14 cellular contexts compared by ENCODE assay signal in genomic region chr18:13265901-13266207, GRCh38. TPM values are rescaled to one million over a fixed set of nuclear protein-coding genes. Genes with fewer than 3 reads are reported as not detected.
DNase-seq lines count a peak whose midpoint lies in the region; ATAC-seq and TF ChIP-seq lines count a peak whose summit lies in the region.
"Had no signal": no experiment of that assay in that cellular context is flagged by ENCODE, and none has a peak within 500 bp of the region (broad histone marks: within the 10 kb centered on the region; RNA-seq: fewer than 3 reads in every experiment).

No MANE protein-coding gene starts in this region.

- peak; percentile 2 for ATAC-seq in stimulated activated naive CD8-positive, alpha-beta T cell treated with anti-CD3 and anti-CD28 coated beads, Interleukin-15, amount 100 ng/mL, for 72 hours
- ATAC-seq: Panc1 had no signal

- H3K9me2 ChIP-seq in MM.1S (replicated peaks; ENCODE audit: insufficient read depth, low read length) = no peaks in the 10 kb centered on the region

- H3K27ac Mint-ChIP-seq in activated T-cell treated with anti-CD3 and anti-CD28 coated beads, Interleukin-2, amount 50 U/mL, for 24 hours = peak overlapping the region; percentile 99
- peak overlapping the region; percentile 92 for H3K27ac Mint-ChIP-seq in activated CD4-positive, alpha-beta memory T cell treated with anti-CD3 and anti-CD28 coated beads for 36 hours
- H3K27ac Mint-ChIP-seq in stimulated activated naive CD8-positive, alpha-beta T cell treated with anti-CD3 and anti-CD28 coated beads, Interleukin-15, amount 100 ng/mL, for 72 hours = peak overlapping the region; percentile 81 to 91
- H3K27ac Mint-ChIP-seq: progenitor cell of endocrine pancreas had no signal

- no peaks in the 10 kb centered on the region for H4K20me1 ChIP-seq in MM.1S (ENCODE audit: insufficient read depth, low read length)

- H3F3A ChIP-seq in MM.1S (ENCODE audit: insufficient read depth, low read length) = no peaks in the 10 kb centered on the region

- H3K36me3 ChIP-seq in esophagus (ENCODE audit: control insufficient read depth in 2 of 2, insufficient read depth in 2 of 2, low read length in 1 of 2) (no peaks in the 10 kb centered on the region), MM.1S (replicated peaks; ENCODE audit: insufficient read depth, low read length) (no peaks in the 10 kb centered on the region)

- TF ChIP-seq CTCF in MM.1S (IDR thresholded peaks at IDR 0.05; ENCODE audit: low read length) = no peak

- no peaks in the 10 kb centered on the region for H3K9me3 ChIP-seq in esophagus (ENCODE audit: control insufficient read depth in 2 of 2, insufficient read depth in 1 of 2, low read depth in 1 of 2, low read length in 1 of 2)
- H3K9me3 ChIP-seq in MM.1S (replicated peaks; ENCODE audit: insufficient read depth, low read length) = no peaks in the 10 kb centered on the region

- peak overlapping the region in 1 of 2 donors; percentile 14 for H3K4me3 ChIP-seq in esophagus (ENCODE audit: low read depth in 1 of 2, low read length in 2 of 2)
- H3K4me3 ChIP-seq in MM.1S (ENCODE audit: low read length) = no peak overlapping the region
- H3K4me3 ChIP-seq: hepatocyte had no signal

- H3K9me3 Mint-ChIP-seq in activated T-cell treated with anti-CD3 and anti-CD28 coated beads, Interleukin-2, amount 50 U/mL, for 24 hours = no peaks in the 10 kb centered on the region
- no peaks in the 10 kb centered on the region for H3K9me3 Mint-ChIP-seq in activated CD4-positive, alpha-beta memory T cell treated with anti-CD3 and anti-CD28 coated beads for 36 hours
- H3K9me3 Mint-ChIP-seq in stimulated activated naive CD8-positive, alpha-beta T cell treated with anti-CD3 and anti-CD28 coated beads, Interleukin-15, amount 100 ng/mL, for 72 hours = no peaks in the 10 kb centered on the region

- no peaks in the 10 kb centered on the region for H3K36me3 Mint-ChIP-seq in activated T-cell treated with anti-CD3 and anti-CD28 coated beads, Interleukin-2, amount 50 U/mL, for 24 hours (ENCODE audit: low read depth)
- H3K36me3 Mint-ChIP-seq in activated CD4-positive, alpha-beta memory T cell treated with anti-CD3 and anti-CD28 coated beads for 36 hours = peaks cover 1% of the 10 kb centered on the region

- peak overlapping the region; percentile 29 to 61 for H3K27ac ChIP-seq in esophagus (ENCODE audit: low read depth in 2 of 2, low read length in 1 of 2)
- H3K27ac ChIP-seq in MM.1S (ENCODE audit: low read length) = no peak overlapping the region

- CTCF ChIA-PET in activated CD4-positive, alpha-beta memory T cell treated with anti-CD3 and anti-CD28 coated beads for 36 hours (lab: Charles Lee) = interaction anchor here (1.0 to 3.2 kb wide), 9 partner anchors 12 to 364 kb away, joined by 3 to 19 read pairs (median 3); no protein-coding TSS in a partner anchor

- H3K4me3 Mint-ChIP-seq in activated T-cell treated with anti-CD3 and anti-CD28 coated beads, Interleukin-2, amount 50 U/mL, for 24 hours = peak overlapping the region; percentile 77
- peak overlapping the region; percentile 72 for H3K4me3 Mint-ChIP-seq in activated CD4-positive, alpha-beta memory T cell treated with anti-CD3 and anti-CD28 coated beads for 36 hours
- peak overlapping the region; percentile 66 to 72 for H3K4me3 Mint-ChIP-seq in stimulated activated naive CD8-positive, alpha-beta T cell treated with anti-CD3 and anti-CD28 coated beads, Interleukin-15, amount 100 ng/mL, for 72 hours

- H2AFZ ChIP-seq in MM.1S (ENCODE audit: low read length) = no peak overlapping the region
- H2AFZ ChIP-seq: hepatocyte had no signal

- H3K4me1 ChIP-seq in esophagus (ENCODE audit: control insufficient read depth in 2 of 2, insufficient read depth in 2 of 2, low read length in 1 of 2) (peaks cover 8 to 14% of the 10 kb centered on the region in 2 donors), MM.1S (ENCODE audit: low read length) (no peaks in the 10 kb centered on the region)

- H3K4me2 ChIP-seq in MM.1S (ENCODE audit: low read depth, low read length) = no peak overlapping the region
- H3K4me2 ChIP-seq: hepatocyte had no signal

- peaks cover 84% of the 10 kb centered on the region for H3K4me1 Mint-ChIP-seq in activated T-cell treated with anti-CD3 and anti-CD28 coated beads, Interleukin-2, amount 50 U/mL, for 24 hours (ENCODE audit: low read depth)
- H3K4me1 Mint-ChIP-seq in activated CD4-positive, alpha-beta memory T cell treated with anti-CD3 and anti-CD28 coated beads for 36 hours (ENCODE audit: low read depth) = peaks cover 75% of the 10 kb centered on the region
- peaks cover 76% of the 10 kb centered on the region for H3K4me1 Mint-ChIP-seq in stimulated activated naive CD8-positive, alpha-beta T cell treated with anti-CD3 and anti-CD28 coated beads, Interleukin-15, amount 100 ng/mL, for 72 hours

- intact Hi-C loops in activated CD4-positive, alpha-beta memory T cell treated with anti-CD3 and anti-CD28 coated beads for 36 hours (cut with micrococcal nuclease) = loop anchor here (1.0 to 5.0 kb wide), 10 partner anchors 13 to 461 kb away; partner anchors contain the start of genes FAM210A and RNMT

- peaks cover 5% of the 10 kb centered on the region for H3K27me3 Mint-ChIP-seq in activated T-cell treated with anti-CD3 and anti-CD28 coated beads, Interleukin-2, amount 50 U/mL, for 24 hours
- H3K27me3 Mint-ChIP-seq in activated CD4-positive, alpha-beta memory T cell treated with anti-CD3 and anti-CD28 coated beads for 36 hours = peaks cover 14% of the 10 kb centered on the region
- peaks cover 8% of the 10 kb centered on the region for H3K27me3 Mint-ChIP-seq in stimulated activated naive CD8-positive, alpha-beta T cell treated with anti-CD3 and anti-CD28 coated beads, Interleukin-15, amount 100 ng/mL, for 72 hours

- no peak for DNase-seq in activated T-cell treated with anti-CD3 and anti-CD28 coated beads, Interleukin-2, amount 50 U/mL, for 24 hours
- DNase-seq in activated T-cell treated with anti-CD3 and anti-CD28 coated beads for 4 hours (no peak), MM.1S (no peak), MV-4-11 (lab: John Stamatoyannopoulos, UW) (no peak), glomerular visceral epithelial cell (ENCODE audit: extremely low spot score) (no peak)
- peak; percentile 40 for DNase-seq in activated CD4-positive, alpha-beta memory T cell treated with anti-CD3 and anti-CD28 coated beads for 36 hours
- DNase-seq in stimulated activated naive CD8-positive, alpha-beta T cell treated with anti-CD3 and anti-CD28 coated beads, Interleukin-15, amount 100 ng/mL, for 72 hours = no peak
- DNase-seq: erythroblast, NCI-H2081, NCI-H526 had no signal

- H3K79me2 ChIP-seq in MM.1S (ENCODE audit: low read length) = no peaks in the 10 kb centered on the region

- H3K27me3 ChIP-seq in esophagus (ENCODE audit: control insufficient read depth in 1 of 2, insufficient read depth in 2 of 2, low read length in 2 of 2) (no peaks in the 10 kb centered on the region), MM.1S (replicated peaks; ENCODE audit: insufficient read depth, low read length) (no peaks in the 10 kb centered on the region)
- H3K27me3 ChIP-seq: hepatocyte had no signal

- H3K9ac ChIP-seq in MM.1S (ENCODE audit: low read length) = no peak overlapping the region

- POLR2A ChIA-PET in activated CD4-positive, alpha-beta memory T cell treated with anti-CD3 and anti-CD28 coated beads for 36 hours (lab: Charles Lee) = interaction anchor here (1.1 to 4.1 kb wide), 11 partner anchors 11 to 347 kb away, joined by 3 to 42 read pairs (median 6); partner anchors contain the start of gene LDLRAD4

- WGBS in esophagus, 2 donors = 47 to 67% methylated on average over 9 of the region's 9 CpGs

RNA-seq across cellular contexts. Expression of gene LDLRAD4, which starts 47.3 kb away (rescaled TPM):
- total RNA-seq in activated CD4-positive, alpha-beta memory T cell treated with anti-CD3 and anti-CD28 coated beads for 36 hours = 10 to 100 TPM; 28.4 to 30.1 TPM
- polyA plus RNA-seq in esophagus = under 1 TPM; 0.79 to 0.99 TPM
